In the genomic region with DNA sequence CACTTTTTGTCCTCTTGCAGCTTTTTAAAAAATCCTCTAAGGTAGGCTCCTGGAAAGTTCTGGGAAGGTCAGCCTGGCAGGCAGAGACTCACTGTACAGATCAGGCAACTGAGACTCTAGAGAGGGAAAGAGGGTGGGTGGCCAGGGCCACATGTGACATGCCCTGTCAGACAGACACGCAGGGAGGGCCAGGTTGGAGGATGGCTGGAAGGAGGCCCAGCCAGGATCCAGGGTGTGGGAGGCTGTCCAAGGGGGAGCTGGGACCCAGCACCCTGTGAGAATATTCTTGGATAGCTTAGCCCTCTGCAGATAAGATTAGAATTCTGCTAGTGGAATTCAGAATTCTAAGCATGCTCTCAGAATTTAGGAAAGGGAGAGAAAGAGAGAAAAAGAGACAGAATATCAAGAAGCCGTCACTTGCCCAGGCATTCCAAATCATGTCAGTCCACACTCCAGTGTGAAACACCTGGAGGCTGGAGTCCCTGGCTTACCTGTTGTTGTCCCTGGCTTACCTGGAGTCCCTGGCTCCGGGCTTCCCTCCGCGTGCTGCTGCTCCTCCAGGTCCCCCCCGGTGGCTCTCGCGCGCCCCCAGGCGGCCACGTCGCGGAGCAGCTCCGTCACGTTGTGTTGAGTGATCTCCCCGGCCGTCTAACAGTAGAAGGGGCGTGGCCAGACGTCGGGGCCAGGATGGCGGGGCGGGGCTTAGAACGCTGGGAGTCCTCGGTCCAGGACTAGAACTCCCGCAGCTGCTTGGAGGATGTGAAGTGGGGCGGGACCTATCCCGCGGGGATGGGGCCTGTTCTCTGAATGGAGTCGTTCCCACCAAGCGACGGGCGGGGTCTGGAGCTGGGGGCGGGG, we compare ENCODE assay signal across 8 cellular contexts. TPM values are rescaled to one million over a fixed set of nuclear protein-coding genes. Genes with fewer than 3 reads are reported as not detected.
DNase-seq lines count a peak whose midpoint lies in the region; ATAC-seq, FAIRE-seq and TF ChIP-seq lines count a peak whose summit lies in the region.

No MANE protein-coding gene starts in this region.

- FAIRE-seq in HTR-8/SVneo (lab: Jason Lieb, UNC): peak; percentile 94

- peak; percentile 96 for TF ChIP-seq CTCF in GM10266 (IDR thresholded peaks at IDR 0.05; ENCODE audit: control insufficient read depth, insufficient read depth, low read depth, missing control alignments)

- no peak overlapping the region for H3K27ac Mint-ChIP-seq in activated CD4-positive, alpha-beta memory T cell treated with anti-CD3 and anti-CD28 coated beads, Interleukin-2, amount 10 ng/mL, durations not matched to agents 7 days and 5 days

- no peak overlapping the region for H3K4me3 Mint-ChIP-seq in activated CD4-positive, alpha-beta memory T cell treated with anti-CD3 and anti-CD28 coated beads, Interleukin-2, amount 10 ng/mL, durations not matched to agents 7 days and 5 days

- CTCF ChIA-PET in activated CD4-positive, alpha-beta memory T cell treated with anti-CD3 and anti-CD28 coated beads, Interleukin-2, amount 10 ng/mL, durations not matched to agents 7 days and 5 days (lab: Charles Lee): interaction anchor here (0.6 to 2.5 kb wide), 19 partner anchors 9 to 486 kb away, joined by 3 to 12 read pairs (median 4); a partner anchor contains a TSS

- POLR2A ChIA-PET in activated CD4-positive, alpha-beta memory T cell treated with anti-CD3 and anti-CD28 coated beads, Interleukin-2, amount 10 ng/mL, durations not matched to agents 7 days and 5 days (lab: Charles Lee): interaction anchor here (0.8 to 1.4 kb wide), 3 partner anchors 11 to 279 kb away, joined by 3 read pairs; a partner anchor contains a TSS

- peaks cover 3% of the 10 kb centered on the region for H3K4me1 Mint-ChIP-seq in activated CD4-positive, alpha-beta memory T cell treated with anti-CD3 and anti-CD28 coated beads, Interleukin-2, amount 10 ng/mL, durations not matched to agents 7 days and 5 days

- peaks cover 30% of the 10 kb centered on the region for H3K27me3 Mint-ChIP-seq in activated CD4-positive, alpha-beta memory T cell treated with anti-CD3 and anti-CD28 coated beads, Interleukin-2, amount 10 ng/mL, durations not matched to agents 7 days and 5 days

- H3K9me3 Mint-ChIP-seq in activated CD4-positive, alpha-beta memory T cell treated with anti-CD3 and anti-CD28 coated beads, Interleukin-2, amount 10 ng/mL, durations not matched to agents 7 days and 5 days: no peaks in the 10 kb centered on the region

- no peaks in the 10 kb centered on the region for H3K36me3 Mint-ChIP-seq in activated CD4-positive, alpha-beta memory T cell treated with anti-CD3 and anti-CD28 coated beads, Interleukin-2, amount 10 ng/mL, durations not matched to agents 7 days and 5 days (ENCODE audit: low read depth)

- peak; percentile 99 for DNase-seq in GM10266 (ENCODE audit: extremely low spot score)
- DNase-seq in HTR-8/SVneo (ENCODE audit: insufficient read length, low spot score): peak; percentile 92
- peak; percentile 90 to 94 for DNase-seq in NOMO-1 (lab: John Stamatoyannopoulos, UW; ENCODE audit: unreplicated experiment in 2 of 2)
- peak; percentile 91 for DNase-seq in activated CD4-positive, alpha-beta memory T cell treated with anti-CD3 and anti-CD28 coated beads, Interleukin-2, amount 10 ng/mL, durations not matched to agents 7 days and 5 days
- DNase-seq in dermis microvascular lymphatic vessel endothelial cell (ENCODE audit: low read depth in 2 of 2): peak; percentile 50 to 83
- DNase-seq in lung microvascular endothelial cell (ENCODE audit: low read depth in 2 of 2): peak; percentile 85 to 88
- DNase-seq in stimulated activated CD8-positive, alpha-beta memory T cell treated with anti-CD3 and anti-CD28 coated beads, Interleukin-15, amount 100 ng/mL, for 4 hours (ENCODE audit: low read depth in 2 of 2): peak; percentile 62 to 71

- ATAC-seq in GM18909 (IDR thresholded peaks at IDR 0.05; ENCODE audit: poor library complexity, unreplicated experiment): no peak

RNA-seq across cellular contexts. Expression of a gene that starts 2.8 kb away (rescaled TPM):
- not detected for total RNA-seq in activated CD4-positive, alpha-beta memory T cell treated with anti-CD3 and anti-CD28 coated beads, Interleukin-2, amount 10 ng/mL, durations not matched to agents 7 days and 5 days
- total RNA-seq in dermis microvascular lymphatic vessel endothelial cell: not detected in 2 replicates
- not detected in 2 replicates for total RNA-seq in lung microvascular endothelial cell

RNA-seq across cellular contexts. Expression of a gene that starts 6.1 kb away (rescaled TPM):
- not detected for total RNA-seq in activated CD4-positive, alpha-beta memory T cell treated with anti-CD3 and anti-CD28 coated beads, Interleukin-2, amount 10 ng/mL, durations not matched to agents 7 days and 5 days
- 0.26 and 0.38 TPM in 2 replicates for total RNA-seq in dermis microvascular lymphatic vessel endothelial cell
- 0.22 and 0.40 TPM in 2 replicates for total RNA-seq in lung microvascular endothelial cell

RNA-seq across cellular contexts. Expression of a gene that starts 11.4 kb away (rescaled TPM):
- under 1 TPM; 0.38 to 0.68 TPM for total RNA-seq in activated CD4-positive, alpha-beta memory T cell treated with anti-CD3 and anti-CD28 coated beads, Interleukin-2, amount 10 ng/mL, durations not matched to agents 7 days and 5 days
- total RNA-seq in dermis microvascular lymphatic vessel endothelial cell (0.51 and 1.7 TPM in 2 replicates), lung microvascular endothelial cell (1.7 TPM in 1 of 2 replicates, not detected in the other)

RNA-seq across cellular contexts. Expression of a gene that starts 19.7 kb away (rescaled TPM):
- total RNA-seq in activated CD4-positive, alpha-beta memory T cell treated with anti-CD3 and anti-CD28 coated beads, Interleukin-2, amount 10 ng/mL, durations not matched to agents 7 days and 5 days: not detected
- total RNA-seq in dermis microvascular lymphatic vessel endothelial cell (under 0.01 TPM in 1 of 2 replicates, not detected in the other), lung microvascular endothelial cell (not detected in 2 replicates)

RNA-seq across cellular contexts. Expression of a gene that starts 42.9 kb away (rescaled TPM):
- total RNA-seq in activated CD4-positive, alpha-beta memory T cell treated with anti-CD3 and anti-CD28 coated beads, Interleukin-2, amount 10 ng/mL, durations not matched to agents 7 days and 5 days: 100 to 1,000 TPM; 132 to 134 TPM
- total RNA-seq in dermis microvascular lymphatic vessel endothelial cell: 21.1 and 34.4 TPM in 2 replicates
- total RNA-seq in lung microvascular endothelial cell: 18.1 and 25.8 TPM in 2 replicates
